Comparison of ENCODE assay signal across 11 cellular contexts in the genomic region with DNA sequence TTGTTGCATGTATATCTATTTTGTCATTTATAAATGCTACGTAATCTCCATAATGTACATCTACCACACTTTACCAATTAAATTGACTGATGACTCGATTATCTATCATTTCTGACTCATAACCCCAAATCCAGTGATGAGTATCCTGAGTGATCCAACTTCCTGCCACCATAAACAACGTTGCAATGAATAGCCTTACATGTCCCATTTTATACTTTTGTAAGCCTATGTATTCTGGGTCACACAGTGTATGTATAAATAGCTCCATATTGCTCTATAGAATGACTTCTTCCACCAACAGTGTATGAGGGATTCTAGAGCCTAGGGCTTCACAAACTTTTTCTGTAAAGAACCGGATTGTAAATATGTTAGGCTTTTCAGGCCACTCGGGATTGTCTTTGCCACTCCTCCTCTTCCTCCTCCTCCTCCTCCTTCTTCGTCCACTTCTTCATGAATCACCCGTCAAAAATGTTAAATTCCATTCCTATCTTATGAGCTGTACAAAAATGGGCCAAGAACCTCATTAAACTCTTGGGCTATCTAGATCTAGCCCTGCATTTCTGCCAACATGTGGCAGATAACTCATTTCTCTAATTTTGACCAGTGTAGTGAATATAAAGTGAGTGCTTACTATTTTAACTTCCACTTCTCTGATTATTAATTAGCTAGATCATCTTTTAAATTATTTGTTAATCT.
DNase-seq lines count a peak whose midpoint lies in the region; ATAC-seq, FAIRE-seq and TF ChIP-seq lines count a peak whose summit lies in the region.
"Had no signal": no experiment of that assay in that cellular context is flagged by ENCODE, and none has a peak within 500 bp of the region (broad histone marks: within the 10 kb centered on the region; RNA-seq: fewer than 3 reads in every experiment).

No MANE protein-coding gene starts in this region.

- DNase-seq in A673 (ENCODE audit: low spot score) (peak; percentile 9), HS-5 (ENCODE audit: low read depth) (peak; percentile 86), astrocyte (ENCODE audit: low read depth) (peak; percentile 74), hepatic stellate cell (ENCODE audit: low spot score) (peak; percentile 8), left colon (no peak)
- DNase-seq in activated CD4-positive, alpha-beta memory T cell treated with anti-CD3 and anti-CD28 coated beads for 36 hours = no peak
- DNase-seq in stimulated activated CD4-positive, alpha-beta T cell treated with anti-CD3 and anti-CD28 coated beads, Interleukin-4, amount 100 ng/mL, for 4 hours = no peak
- no peak for DNase-seq in activated T-helper 1 cell treated with anti-CD3 and anti-CD28 coated beads, Interleukin-12 subunit alpha, Interleukin-12 subunit beta, Interleukin-2, Interleukin-4 antibody, amounts not matched to agents 30 ng/mL and 10 ng/mL and 1 ng/mL, durations not matched to agents 14 hours and 24 hours and 36 hours (ENCODE audit: low spot score)
- DNase-seq: endodermal cell; naive thymus-derived CD4-positive, alpha-beta T cell; T-helper 17 cell had no signal

- no peak for ATAC-seq in left colon
- ATAC-seq: naive thymus-derived CD4-positive, alpha-beta T cell; T-helper 17 cell had no signal

- H3K9me3 Mint-ChIP-seq in astrocyte (ENCODE audit: unreplicated experiment) = no peaks in the 10 kb centered on the region
- H3K9me3 Mint-ChIP-seq in activated CD4-positive, alpha-beta memory T cell treated with anti-CD3 and anti-CD28 coated beads for 36 hours = peaks cover 4% of the 10 kb centered on the region
- no peaks in the 10 kb centered on the region for H3K9me3 Mint-ChIP-seq in activated T-helper 1 cell treated with anti-CD3 and anti-CD28 coated beads, Interleukin-12 subunit alpha, Interleukin-12 subunit beta, Interleukin-2, Interleukin-4 antibody, amounts not matched to agents 30 ng/mL and 10 ng/mL and 1 ng/mL, durations not matched to agents 14 hours and 24 hours and 36 hours
- H3K9me3 Mint-ChIP-seq: endodermal cell had no signal

- no peak overlapping the region for H3K4me3 Mint-ChIP-seq in astrocyte (ENCODE audit: unreplicated experiment)
- no peak overlapping the region for H3K4me3 Mint-ChIP-seq in activated CD4-positive, alpha-beta memory T cell treated with anti-CD3 and anti-CD28 coated beads for 36 hours
- H3K4me3 Mint-ChIP-seq in activated T-helper 1 cell treated with anti-CD3 and anti-CD28 coated beads, Interleukin-12 subunit alpha, Interleukin-12 subunit beta, Interleukin-2, Interleukin-4 antibody, amounts not matched to agents 30 ng/mL and 10 ng/mL and 1 ng/mL, durations not matched to agents 14 hours and 24 hours and 36 hours = no peak overlapping the region
- H3K4me3 Mint-ChIP-seq: endodermal cell; naive thymus-derived CD4-positive, alpha-beta T cell; T-helper 17 cell had no signal

- TF ChIP-seq CTCF in A673 (conservative IDR thresholded peaks at IDR 0.05; ENCODE audit: low read depth, low read length) (no peak), astrocyte (IDR thresholded peaks at IDR 0.05; ENCODE audit: insufficient read depth, low read depth, low read length) (no peak)

- peak; percentile 98 for FAIRE-seq in astrocyte (lab: Jason Lieb, UNC)

- H3K27me3 ChIP-seq in A673 (replicated peaks; ENCODE audit: insufficient read depth, low read depth, low read length, poor library complexity) (no peaks in the 10 kb centered on the region), astrocyte (ENCODE audit: insufficient read depth, low read length) (no peaks in the 10 kb centered on the region)

- no TSS peak for BruUV-seq in A673 (replicated peaks; lab: Mats Ljungman, UMichigan)

- intact Hi-C loops in A673 (cut with micrococcal nuclease; ENCODE audit: unreplicated experiment) (no loop called here), left colon (cut with DNase I, micrococcal nuclease) (loop anchor here in 1 of 2 donors (10.0 kb wide), 1 partner anchor 58 kb away; no protein-coding TSS in a partner anchor)
- intact Hi-C loops in activated CD4-positive, alpha-beta memory T cell treated with anti-CD3 and anti-CD28 coated beads for 36 hours (cut with micrococcal nuclease) = no loop called here
- intact Hi-C loops in activated T-helper 1 cell treated with anti-CD3 and anti-CD28 coated beads, Interleukin-12 subunit alpha, Interleukin-12 subunit beta, Interleukin-2, Interleukin-4 antibody, amounts not matched to agents 30 ng/mL and 10 ng/mL and 1 ng/mL, durations not matched to agents 14 hours and 24 hours and 36 hours (cut with micrococcal nuclease) = no loop called here

- H3K9me3 ChIP-seq in A673 (ENCODE audit: low read depth, low read length, poor library complexity, severe bottlenecking) (no peaks in the 10 kb centered on the region), astrocyte (ENCODE audit: insufficient read depth, low read depth, low read length) (no peaks in the 10 kb centered on the region)

- peaks cover 25% of the 10 kb centered on the region for H3K4me1 Mint-ChIP-seq in astrocyte (ENCODE audit: low read depth, unreplicated experiment)
- H3K4me1 Mint-ChIP-seq in activated CD4-positive, alpha-beta memory T cell treated with anti-CD3 and anti-CD28 coated beads for 36 hours (ENCODE audit: low read depth) = no peaks in the 10 kb centered on the region
- H3K4me1 Mint-ChIP-seq in activated T-helper 1 cell treated with anti-CD3 and anti-CD28 coated beads, Interleukin-12 subunit alpha, Interleukin-12 subunit beta, Interleukin-2, Interleukin-4 antibody, amounts not matched to agents 30 ng/mL and 10 ng/mL and 1 ng/mL, durations not matched to agents 14 hours and 24 hours and 36 hours (ENCODE audit: low read depth) = no peaks in the 10 kb centered on the region
- H3K4me1 Mint-ChIP-seq: naive thymus-derived CD4-positive, alpha-beta T cell; T-helper 17 cell had no signal

- H3K9ac ChIP-seq in astrocyte (ENCODE audit: low read length) = no peak overlapping the region

- no peaks in the 10 kb centered on the region for H3K27me3 Mint-ChIP-seq in astrocyte (ENCODE audit: low read depth, unreplicated experiment)
- H3K27me3 Mint-ChIP-seq in activated CD4-positive, alpha-beta memory T cell treated with anti-CD3 and anti-CD28 coated beads for 36 hours = no peaks in the 10 kb centered on the region
- no peaks in the 10 kb centered on the region for H3K27me3 Mint-ChIP-seq in activated T-helper 1 cell treated with anti-CD3 and anti-CD28 coated beads, Interleukin-12 subunit alpha, Interleukin-12 subunit beta, Interleukin-2, Interleukin-4 antibody, amounts not matched to agents 30 ng/mL and 10 ng/mL and 1 ng/mL, durations not matched to agents 14 hours and 24 hours and 36 hours (ENCODE audit: insufficient read depth)
- H3K27me3 Mint-ChIP-seq: naive thymus-derived CD4-positive, alpha-beta T cell; T-helper 17 cell had no signal

- H3K4me3 ChIP-seq in A673 (ENCODE audit: low read depth, low read length, poor library complexity, severe bottlenecking) (no peak overlapping the region), astrocyte (ENCODE audit: insufficient read depth, low read depth, low read length) (peak overlapping the region; percentile 20)

- peak overlapping the region; percentile 79 for H3K27ac Mint-ChIP-seq in astrocyte (ENCODE audit: unreplicated experiment)
- H3K27ac Mint-ChIP-seq in activated CD4-positive, alpha-beta memory T cell treated with anti-CD3 and anti-CD28 coated beads for 36 hours = no peak overlapping the region
- no peak overlapping the region for H3K27ac Mint-ChIP-seq in activated T-helper 1 cell treated with anti-CD3 and anti-CD28 coated beads, Interleukin-12 subunit alpha, Interleukin-12 subunit beta, Interleukin-2, Interleukin-4 antibody, amounts not matched to agents 30 ng/mL and 10 ng/mL and 1 ng/mL, durations not matched to agents 14 hours and 24 hours and 36 hours
- H3K27ac Mint-ChIP-seq: endodermal cell; naive thymus-derived CD4-positive, alpha-beta T cell; T-helper 17 cell had no signal

- H2AFZ ChIP-seq in astrocyte (ENCODE audit: low read depth, low read length) = no peak overlapping the region

- no peak overlapping the region for H3K27ac ChIP-seq in A673 (ENCODE audit: low read depth, low read length, poor library complexity, severe bottlenecking)
- peak overlapping the region; percentile 31 for H3K27ac ChIP-seq in astrocyte (ENCODE audit: low read depth, low read length)

- POLR2A ChIA-PET in A673 (lab: Charles Lee; ENCODE audit: low non-redundant PET) = no interaction called here
- POLR2A ChIA-PET in activated CD4-positive, alpha-beta memory T cell treated with anti-CD3 and anti-CD28 coated beads for 36 hours (lab: Charles Lee) = no interaction called here

- H3K36me3 ChIP-seq in A673 (ENCODE audit: insufficient read depth, low read length, poor library complexity, severe bottlenecking) = no peaks in the 10 kb centered on the region
- no peaks in the 10 kb centered on the region for H3K36me3 ChIP-seq in astrocyte (ENCODE audit: insufficient read depth, low read length)

- no peaks in the 10 kb centered on the region for H3K4me1 ChIP-seq in A673 (ENCODE audit: insufficient read depth, low read length, poor library complexity, severe bottlenecking)
- peaks cover 10% of the 10 kb centered on the region for H3K4me1 ChIP-seq in astrocyte (ENCODE audit: insufficient read depth, low read length)

- no peaks in the 10 kb centered on the region for H4K20me1 ChIP-seq in astrocyte (ENCODE audit: insufficient read depth, low read length)

- no peaks in the 10 kb centered on the region for H3K79me2 ChIP-seq in astrocyte (ENCODE audit: insufficient read depth, low read length)

- H3K4me2 ChIP-seq in astrocyte (ENCODE audit: low read length) = peak overlapping the region; percentile 73

- no peaks in the 10 kb centered on the region for H3K36me3 Mint-ChIP-seq in astrocyte (ENCODE audit: low read depth, unreplicated experiment)
- no peaks in the 10 kb centered on the region for H3K36me3 Mint-ChIP-seq in activated CD4-positive, alpha-beta memory T cell treated with anti-CD3 and anti-CD28 coated beads for 36 hours
- no peaks in the 10 kb centered on the region for H3K36me3 Mint-ChIP-seq in activated T-helper 1 cell treated with anti-CD3 and anti-CD28 coated beads, Interleukin-12 subunit alpha, Interleukin-12 subunit beta, Interleukin-2, Interleukin-4 antibody, amounts not matched to agents 30 ng/mL and 10 ng/mL and 1 ng/mL, durations not matched to agents 14 hours and 24 hours and 36 hours (ENCODE audit: low read depth)
- H3K36me3 Mint-ChIP-seq: naive thymus-derived CD4-positive, alpha-beta T cell had no signal

- CTCF ChIA-PET in A673 (lab: Charles Lee) = no interaction called here
- CTCF ChIA-PET in activated CD4-positive, alpha-beta memory T cell treated with anti-CD3 and anti-CD28 coated beads for 36 hours (lab: Charles Lee) = no interaction called here

Comparison
In these comparisons a context has a peak if more than half of its experiments do, and no peak if none do; other contexts are left out.
1. DNase-seq: peak in A673 (single experiment), HS-5 (single experiment), astrocyte (single experiment) and hepatic stellate cell (single experiment); none in activated CD4-positive, alpha-beta memory T cell treated with anti-CD3 and anti-CD28 coated beads for 36 hours (single experiment), stimulated activated CD4-positive, alpha-beta T cell treated with anti-CD3 and anti-CD28 coated beads, Interleukin-4, amount 100 ng/mL, for 4 hours (0 of 2), left colon (0 of 2) and activated T-helper 1 cell treated with anti-CD3 and anti-CD28 coated beads, Interleukin-12 subunit alpha, Interleukin-12 subunit beta, Interleukin-2, Interleukin-4 antibody, amounts not matched to agents 30 ng/mL and 10 ng/mL and 1 ng/mL, durations not matched to agents 14 hours and 24 hours and 36 hours (single experiment).